ENCODE assay signal across 14 cellular contexts in genomic region chr12:6442799-6443198, GRCh38. TPM values are rescaled to one million over a fixed set of nuclear protein-coding genes. Genes with fewer than 3 reads are reported as not detected.
A peak's percentile ranks its signal among the peaks of the same experiment; 100 is the strongest.
DNase-seq lines count a peak whose midpoint lies in the region; ATAC-seq, FAIRE-seq and TF ChIP-seq lines count a peak whose summit lies in the region.
"Had no signal": no experiment of that assay in that cellular context is flagged by ENCODE, and none has a peak within 500 bp of the region (broad histone marks: within the 10 kb centered on the region; RNA-seq: fewer than 3 reads in every experiment).

No MANE protein-coding gene starts in this region.

- H3K36me3 ChIP-seq in HepG2 (replicated peaks in 1 of 2; ENCODE audit: control insufficient read depth in 1 of 2, insufficient read depth in 2 of 2, low read length in 2 of 2) = no peaks in the 10 kb centered on the region
- no peaks in the 10 kb centered on the region for H3K36me3 ChIP-seq in right lobe of liver
- H3K36me3 ChIP-seq in Loucy (ENCODE audit: insufficient read depth, low read length) = no peaks in the 10 kb centered on the region

- in situ Hi-C loops in HepG2 (cut with HindIII; ENCODE audit: extremely low pct_ligation_motif_present, low pct_unique_long_range_greater_than_20kb) = no loop called here

- no peak overlapping the region for H4K8ac ChIP-seq in H9 (replicated peaks; ENCODE audit: insufficient read length, low read depth, low read length)

- no peak for DNase-seq in HepG2 (ENCODE audit: low spot score)
- no peak for DNase-seq in right lobe of liver
- no peak for DNase-seq in stimulated activated naive CD8-positive, alpha-beta T cell treated with anti-CD3 and anti-CD28 coated beads, Interleukin-15, amount 100 ng/mL, for 72 hours
- DNase-seq in H9 = no peak
- DNase-seq: HCEC 1CT, NCI-H1092, NCI-H774 had no signal

- H2AFZ ChIP-seq in HepG2 (ENCODE audit: low read length) (no peak overlapping the region), Loucy (ENCODE audit: low read length) (no peak overlapping the region), H9 (ENCODE audit: low read length) (no peak overlapping the region)

- TF ChIP-seq POLR2A in HepG2 (IDR thresholded peaks at IDR 0.05; ENCODE audit: insufficient read depth in 1 of 2, low read depth in 2 of 2, low read length in 2 of 2) = no peak
- no peak for TF ChIP-seq POLR2A in right lobe of liver (IDR thresholded peaks at IDR 0.05)

- no peak overlapping the region for H3T11ph ChIP-seq in H9 (ENCODE audit: low read length)

- no peak for FAIRE-seq in HepG2 (lab: Jason Lieb, UNC)

- H3K14ac ChIP-seq in H9 (ENCODE audit: insufficient read depth, low read length) = no peak overlapping the region

- no peak overlapping the region for H2BK12ac ChIP-seq in H9 (ENCODE audit: insufficient read length, low read depth, low read length)

- no peaks in the 10 kb centered on the region for H4K20me1 ChIP-seq in HepG2 (ENCODE audit: insufficient read depth, low read length)
- H4K20me1 ChIP-seq in Loucy (ENCODE audit: insufficient read depth, low read length, poor library complexity, severe bottlenecking) = no peaks in the 10 kb centered on the region
- no peaks in the 10 kb centered on the region for H4K20me1 ChIP-seq in H9 (ENCODE audit: control insufficient read depth, insufficient read depth, insufficient read length)

- peak overlapping the region; percentile 99 for H3K27ac Mint-ChIP-seq in activated naive CD8-positive, alpha-beta T cell
- H3K27ac Mint-ChIP-seq in stimulated activated naive CD8-positive, alpha-beta T cell treated with anti-CD3 and anti-CD28 coated beads, Interleukin-15, amount 100 ng/mL, for 72 hours = peak overlapping the region; percentile 99
- no peak overlapping the region for H3K27ac Mint-ChIP-seq in H9

- H3K9me3 ChIP-seq in HepG2 (ENCODE audit: low read length) = no peaks in the 10 kb centered on the region
- H3K9me3 ChIP-seq in right lobe of liver = no peaks in the 10 kb centered on the region
- no peaks in the 10 kb centered on the region for H3K9me3 ChIP-seq in Loucy (ENCODE audit: insufficient read depth, low read depth, low read length)
- H3K9me3 ChIP-seq in H9 (ENCODE audit: control insufficient read depth, low read depth, low read length) = no peaks in the 10 kb centered on the region
- H3K9me3 ChIP-seq: Peyer's patch had no signal

- no peaks in the 10 kb centered on the region; a peak in 1 of 5 replicates for H3K27me3 ChIP-seq in HepG2 (ENCODE audit: control insufficient read depth in 1 of 2, insufficient read depth in 2 of 2, low read length in 2 of 2)
- no peaks in the 10 kb centered on the region for H3K27me3 ChIP-seq in right lobe of liver
- H3K27me3 ChIP-seq in Loucy (ENCODE audit: insufficient read depth, low read length, poor library complexity, severe bottlenecking) = no peaks in the 10 kb centered on the region
- no peaks in the 10 kb centered on the region; the same call in 1 of the 2 replicates for H3K27me3 ChIP-seq in H9 (ENCODE audit: insufficient read depth, low read length)
- H3K27me3 ChIP-seq: Peyer's patch had no signal

- no peak overlapping the region for H3K18ac ChIP-seq in H9 (ENCODE audit: insufficient read length, low read depth, low read length)

- H3K9ac ChIP-seq in HepG2 (ENCODE audit: insufficient read depth, low read depth, low read length) (no peak overlapping the region), Loucy (ENCODE audit: low read depth, low read length, poor library complexity, severe bottlenecking) (peak overlapping the region; percentile 32), H9 (ENCODE audit: extremely low read depth, insufficient read length, low read length) (no peak overlapping the region)

- H2AK5ac ChIP-seq in H9 (ENCODE audit: insufficient read length, low read length) = no peak overlapping the region

- CTCF ChIA-PET in HepG2 (lab: Yijun Ruan, JAX; ENCODE audit: low intra/inter-chr PET ratio, low total read pairs) = no interaction called here

- no TSS peak for BruUV-seq in HepG2 (replicated peaks; lab: Mats Ljungman, UMichigan)

- no peaks in the 10 kb centered on the region for H3K27me3 Mint-ChIP-seq in activated naive CD8-positive, alpha-beta T cell
- H3K27me3 Mint-ChIP-seq in stimulated activated naive CD8-positive, alpha-beta T cell treated with anti-CD3 and anti-CD28 coated beads, Interleukin-15, amount 100 ng/mL, for 72 hours = no peaks in the 10 kb centered on the region
- no peaks in the 10 kb centered on the region for H3K27me3 Mint-ChIP-seq in H9 (ENCODE audit: low read depth)

- no peak overlapping the region for H4K91ac ChIP-seq in H9 (ENCODE audit: insufficient read length, low read depth, low read length)

- H3K79me2 ChIP-seq in HepG2 (ENCODE audit: insufficient read depth, low read length) = no peaks in the 10 kb centered on the region
- H3K79me2 ChIP-seq in Loucy (ENCODE audit: insufficient read depth, low read length) = no peaks in the 10 kb centered on the region
- H3K79me2 ChIP-seq in H9 (ENCODE audit: insufficient read depth, low read length) = no peaks in the 10 kb centered on the region

- no peaks in the 10 kb centered on the region for H3F3A ChIP-seq in Loucy (ENCODE audit: low read depth)

- ATAC-seq in HepG2 (no peak), right lobe of liver (no peak), HG03196 (IDR thresholded peaks at IDR 0.05; ENCODE audit: unreplicated experiment) (no peak), GM19324 (IDR thresholded peaks at IDR 0.05; ENCODE audit: low FRiP score, unreplicated experiment) (no peak)
- no peak for ATAC-seq in stimulated activated naive CD8-positive, alpha-beta T cell treated with anti-CD3 and anti-CD28 coated beads, Interleukin-15, amount 100 ng/mL, for 72 hours

- peak overlapping the region; percentile 99 for H3K4me3 Mint-ChIP-seq in activated naive CD8-positive, alpha-beta T cell
- H3K4me3 Mint-ChIP-seq in stimulated activated naive CD8-positive, alpha-beta T cell treated with anti-CD3 and anti-CD28 coated beads, Interleukin-15, amount 100 ng/mL, for 72 hours = peak overlapping the region; percentile 80 to 93
- H3K4me3 Mint-ChIP-seq in H9 = no peak overlapping the region
- H3K4me3 Mint-ChIP-seq: neural crest cell had no signal

- peaks cover 68% of the 10 kb centered on the region for H3K4me1 Mint-ChIP-seq in activated naive CD8-positive, alpha-beta T cell (ENCODE audit: low read depth)
- peaks cover 71% of the 10 kb centered on the region for H3K4me1 Mint-ChIP-seq in stimulated activated naive CD8-positive, alpha-beta T cell treated with anti-CD3 and anti-CD28 coated beads, Interleukin-15, amount 100 ng/mL, for 72 hours
- H3K4me1 Mint-ChIP-seq in H9 = peaks cover 8 to 21% of the 10 kb centered on the region in 2 experiments
- H3K4me1 Mint-ChIP-seq: neural crest cell had no signal

- H3K27ac ChIP-seq in HepG2 (ENCODE audit: extremely low read length, insufficient read depth, low read length) (no peak overlapping the region), right lobe of liver (no peak overlapping the region), H9 (ENCODE audit: insufficient read length, low read depth, low read length) (no peak overlapping the region)

- H4K5ac ChIP-seq in H9 (ENCODE audit: insufficient read length, low read depth, low read length) = no peak overlapping the region

- POLR2A ChIA-PET in HepG2 (lab: Yijun Ruan, JAX) = interaction anchor here (1.7 to 1.8 kb wide), 2 partner anchors 9 to 28 kb away, joined by 6 to 7 read pairs; partner anchors contain the start of genes TAPBPL and VAMP1

- peaks cover 16% of the 10 kb centered on the region for H3K36me3 Mint-ChIP-seq in activated naive CD8-positive, alpha-beta T cell
- no peaks in the 10 kb centered on the region; a peak in 1 of 7 replicates for H3K36me3 Mint-ChIP-seq in H9 (ENCODE audit: insufficient read depth in 1 of 3, low read depth in 3 of 3)

- H3K9me2 ChIP-seq in Loucy (replicated peaks; ENCODE audit: low read depth, low read length) = no peaks in the 10 kb centered on the region

- intact Hi-C loops in HepG2 (cut with micrococcal nuclease; ENCODE audit: unreplicated experiment) = no loop called here
- intact Hi-C loops in right lobe of liver (cut with DNase I) = no loop called here

- no peaks in the 10 kb centered on the region for H3K79me1 ChIP-seq in H9 (ENCODE audit: insufficient read depth, low read depth, low read length, poor library complexity, severe bottlenecking)

- H3K4me3 ChIP-seq in HepG2 (replicated peaks in 1 of 3; ENCODE audit: insufficient read depth in 1 of 3, low read depth in 2 of 3, low read length in 3 of 3) = no peak overlapping the region
- H3K4me3 ChIP-seq in right lobe of liver = no peak overlapping the region
- no peak overlapping the region for H3K4me3 ChIP-seq in Loucy (ENCODE audit: low read length, poor library complexity, severe bottlenecking)
- H3K4me3 ChIP-seq: Peyer's patch had no signal

- no peak overlapping the region for H2BK20ac ChIP-seq in H9 (ENCODE audit: low read depth, low read length, poor library complexity, severe bottlenecking)

- TF ChIP-seq EP300 in HepG2 (IDR thresholded peaks at IDR 0.05; ENCODE audit: low read depth in 2 of 2, low read length in 2 of 2) = no peak
- no peak for TF ChIP-seq EP300 in HepG2 (CRISPR knock-in tag; IDR thresholded peaks at IDR 0.05; ENCODE audit: borderline replicate concordance)

- H3K4me2 ChIP-seq in HepG2 (ENCODE audit: low read depth, low read length) (no peak overlapping the region), Loucy (ENCODE audit: low read depth, low read length, poor library complexity, severe bottlenecking) (no peak overlapping the region), H9 (ENCODE audit: insufficient read depth, insufficient read length, low read length) (no peak overlapping the region)

- TF ChIP-seq RAD21 in HepG2 (CRISPR knock-in tag; IDR thresholded peaks at IDR 0.05) = no peak

- H3K9me3 Mint-ChIP-seq in activated naive CD8-positive, alpha-beta T cell (ENCODE audit: low read depth) = no peaks in the 10 kb centered on the region
- H3K9me3 Mint-ChIP-seq in stimulated activated naive CD8-positive, alpha-beta T cell treated with anti-CD3 and anti-CD28 coated beads, Interleukin-15, amount 100 ng/mL, for 72 hours = no peaks in the 10 kb centered on the region
- no peaks in the 10 kb centered on the region for H3K9me3 Mint-ChIP-seq in H9
- H3K9me3 Mint-ChIP-seq: neural crest cell had no signal

- H3K4me1 ChIP-seq in HepG2 (ENCODE audit: insufficient read depth, low read length) = peaks cover 33% of the 10 kb centered on the region
- H3K4me1 ChIP-seq in right lobe of liver = no peaks in the 10 kb centered on the region
- H3K4me1 ChIP-seq in Loucy (ENCODE audit: insufficient read depth, low read length, poor library complexity, severe bottlenecking) = peaks cover 20% of the 10 kb centered on the region
- H3K4me1 ChIP-seq in H9 (ENCODE audit: insufficient read depth, low read length) = no peaks in the 10 kb centered on the region

- H2BK15ac ChIP-seq in H9 (ENCODE audit: low read depth, low read length) = no peak overlapping the region

- no peak overlapping the region for H3K4ac ChIP-seq in H9 (ENCODE audit: low read depth, low read length)

- H2BK120ac ChIP-seq in H9 (ENCODE audit: low read depth, low read length, poor library complexity, severe bottlenecking) = no peak overlapping the region

- H3K56ac ChIP-seq in H9 (ENCODE audit: insufficient read length, low read depth, low read length) = no peak overlapping the region

- TF ChIP-seq CTCF in HepG2 (CRISPR knock-in tag; IDR thresholded peaks at IDR 0.05) (no peak), right lobe of liver (IDR thresholded peaks at IDR 0.05) (no peak), Loucy (conservative IDR thresholded peaks at IDR 0.05; ENCODE audit: low read length) (no peak), H9 (conservative IDR thresholded peaks at IDR 0.05) (no peak)

- no peaks in the 10 kb centered on the region for H3K23me2 ChIP-seq in H9 (ENCODE audit: insufficient read length, low read depth, low read length, poor library complexity, severe bottlenecking)

- 71% methylated on average over 8 of the region's 8 CpGs for WGBS in HepG2 (ENCODE audit: low lambda C conversion rate)
- 81% methylated on average over 7 of the region's 8 CpGs for WGBS in right lobe of liver (ENCODE audit: insufficient coverage, low coverage, low lambda C conversion rate, missing lambda C conversion rate)
- no CpG with 5 or more reads among the region's 8 CpGs for WGBS in H9 (ENCODE audit: extremely low coverage, insufficient read length, low lambda C conversion rate)

- no peak overlapping the region for H2BK5ac ChIP-seq in H9 (ENCODE audit: insufficient read length, low read length)

- no peak overlapping the region for H3K23ac ChIP-seq in H9 (ENCODE audit: insufficient read length, low read depth, low read length)

RNA-seq across cellular contexts. Expression of gene CD27, which starts 2.0 kb away (rescaled TPM):
- total RNA-seq in HepG2 (2016; rRNA removed; fragmentation: Illumina TruSeq; extraction: Trizol) (not detected in 2 replicates), right lobe of liver (1 to 10 TPM in 1 of 6 experiments, under 1 TPM in 4, not detected in 1; 0.33 to 1.2 (median 0.68) TPM), H9 (2021) (0.29 and 0.37 TPM in 2 replicates)
- total RNA-seq in HepG2 (2016; cell fraction: cytosol; rRNA removed; fragmentation: Illumina TruSeq; extraction: Trizol; ENCODE audit: low read depth) = not detected in 2 replicates
- total RNA-seq in HepG2 (2016; cell fraction: insoluble cytoplasmic fraction; rRNA removed; fragmentation: Illumina TruSeq; extraction: Trizol) = not detected in 2 replicates
- total RNA-seq in HepG2 (2016; cell fraction: membrane; rRNA removed; fragmentation: Illumina TruSeq; extraction: Trizol) = not detected in 2 replicates
- total RNA-seq in HepG2 (2016; cell fraction: nucleus; rRNA removed; fragmentation: Illumina TruSeq; extraction: Trizol) = not detected in 2 replicates
- 0.12 and 0.18 TPM in 2 replicates for polyA plus RNA-seq in HepG2 (2011; rRNA removed)
- polyA plus RNA-seq in HepG2 (2011; cell fraction: cytosol; rRNA removed) = 0.05 and 0.15 TPM in 2 replicates
- not detected in 2 replicates for polyA plus RNA-seq in HepG2 (2011; cell fraction: nucleus; rRNA removed)
- 0.17 TPM in 1 of 2 replicates, not detected in the other for polyA plus RNA-seq in HepG2 (2012)
- not detected in 2 replicates for polyA plus RNA-seq in HepG2 (2016; cell fraction: cytosol; fragmentation: Illumina TruSeq; extraction: Trizol; ENCODE audit: low read depth)
- not detected in 2 replicates for polyA plus RNA-seq in HepG2 (2016; cell fraction: insoluble cytoplasmic fraction; fragmentation: Illumina TruSeq; extraction: Trizol; ENCODE audit: low read depth)
- not detected in 2 replicates for polyA plus RNA-seq in HepG2 (2016; cell fraction: membrane; fragmentation: Illumina TruSeq; extraction: Trizol; ENCODE audit: low read depth)
- polyA plus RNA-seq in HepG2 (2016; cell fraction: nucleus; fragmentation: Illumina TruSeq; extraction: Trizol; ENCODE audit: insufficient read depth, low read depth) = not detected in 2 replicates
- polyA minus RNA-seq in HepG2 (2011; rRNA and poly(A)+ RNA removed; ENCODE audit: low replicate concordance) = 0.18 and 0.23 TPM in 2 replicates
- polyA minus RNA-seq in HepG2 (2011; cell fraction: cytosol; rRNA and poly(A)+ RNA removed) = not detected in 2 replicates
- not detected in 2 replicates for polyA minus RNA-seq in HepG2 (2011; cell fraction: nucleus; rRNA and poly(A)+ RNA removed)
- total RNA-seq: epithelial cell of proximal tubule, neural crest cell had no signal

RNA-seq across cellular contexts. Expression of gene TAPBPL, which starts 9.0 kb away (rescaled TPM):
- total RNA-seq in HepG2 (2016; rRNA removed; fragmentation: Illumina TruSeq; extraction: Trizol) = 3.2 and 10.0 TPM in 2 replicates
- total RNA-seq in HepG2 (2016; cell fraction: cytosol; rRNA removed; fragmentation: Illumina TruSeq; extraction: Trizol; ENCODE audit: low read depth) = 1.6 and 1.7 TPM in 2 replicates
- total RNA-seq in HepG2 (2016; cell fraction: insoluble cytoplasmic fraction; rRNA removed; fragmentation: Illumina TruSeq; extraction: Trizol) = 3.4 and 9.9 TPM in 2 replicates
- total RNA-seq in HepG2 (2016; cell fraction: membrane; rRNA removed; fragmentation: Illumina TruSeq; extraction: Trizol) = 1.8 and 2.5 TPM in 2 replicates
- total RNA-seq in HepG2 (2016; cell fraction: nucleus; rRNA removed; fragmentation: Illumina TruSeq; extraction: Trizol) = 9.2 and 10.0 TPM in 2 replicates
- 14.0 and 14.5 TPM in 2 replicates for polyA plus RNA-seq in HepG2 (2011; rRNA removed)
- polyA plus RNA-seq in HepG2 (2011; cell fraction: cytosol; rRNA removed) = 10.0 and 15.1 TPM in 2 replicates
- 23.3 and 24.2 TPM in 2 replicates for polyA plus RNA-seq in HepG2 (2011; cell fraction: nucleus; rRNA removed)
- polyA plus RNA-seq in HepG2 (2012) = 4.2 and 4.3 TPM in 2 replicates
- 1.7 TPM in 2 replicates for polyA plus RNA-seq in HepG2 (2016; cell fraction: cytosol; fragmentation: Illumina TruSeq; extraction: Trizol; ENCODE audit: low read depth)
- 3.3 and 4.4 TPM in 2 replicates for polyA plus RNA-seq in HepG2 (2016; cell fraction: insoluble cytoplasmic fraction; fragmentation: Illumina TruSeq; extraction: Trizol; ENCODE audit: low read depth)
- 2.9 and 3.9 TPM in 2 replicates for polyA plus RNA-seq in HepG2 (2016; cell fraction: membrane; fragmentation: Illumina TruSeq; extraction: Trizol; ENCODE audit: low read depth)
- polyA plus RNA-seq in HepG2 (2016; cell fraction: nucleus; fragmentation: Illumina TruSeq; extraction: Trizol; ENCODE audit: insufficient read depth, low read depth) = 12.3 and 14.0 TPM in 2 replicates
- polyA minus RNA-seq in HepG2 (2011; rRNA and poly(A)+ RNA removed; ENCODE audit: low replicate concordance) = 0.84 and 17.6 TPM in 2 replicates
- 3.3 and 3.5 TPM in 2 replicates for polyA minus RNA-seq in HepG2 (2011; cell fraction: cytosol; rRNA and poly(A)+ RNA removed)
- 14.5 and 16.5 TPM in 2 replicates for polyA minus RNA-seq in HepG2 (2011; cell fraction: nucleus; rRNA and poly(A)+ RNA removed)
- 10 to 100 TPM; 13.8 to 29.3 (median 21.4) TPM for total RNA-seq in right lobe of liver
- 1.4 and 2.3 TPM in 2 replicates for total RNA-seq in H9 (2021)

RNA-seq across cellular contexts. Expression of gene VAMP1, which starts 27.7 kb away (rescaled TPM):
- total RNA-seq in HepG2 (2016; rRNA removed; fragmentation: Illumina TruSeq; extraction: Trizol) (0.45 and 2.5 TPM in 2 replicates), right lobe of liver (1 to 10 TPM; 3.5 to 6.5 (median 6.0) TPM), H9 (2021) (10.3 TPM in 2 replicates)
- total RNA-seq in HepG2 (2016; cell fraction: cytosol; rRNA removed; fragmentation: Illumina TruSeq; extraction: Trizol; ENCODE audit: low read depth) = 0.81 TPM in 1 of 2 replicates, not detected in the other
- 0.97 and 3.1 TPM in 2 replicates for total RNA-seq in HepG2 (2016; cell fraction: insoluble cytoplasmic fraction; rRNA removed; fragmentation: Illumina TruSeq; extraction: Trizol)
- total RNA-seq in HepG2 (2016; cell fraction: membrane; rRNA removed; fragmentation: Illumina TruSeq; extraction: Trizol) = 0.59 and 0.68 TPM in 2 replicates
- total RNA-seq in HepG2 (2016; cell fraction: nucleus; rRNA removed; fragmentation: Illumina TruSeq; extraction: Trizol) = 5.5 and 5.9 TPM in 2 replicates
- 7.4 and 8.0 TPM in 2 replicates for polyA plus RNA-seq in HepG2 (2011; rRNA removed)
- 2.5 and 2.8 TPM in 2 replicates for polyA plus RNA-seq in HepG2 (2011; cell fraction: cytosol; rRNA removed)
- 25.6 and 29.4 TPM in 2 replicates for polyA plus RNA-seq in HepG2 (2011; cell fraction: nucleus; rRNA removed)
- 3.2 and 3.5 TPM in 2 replicates for polyA plus RNA-seq in HepG2 (2012)
- 0.18 and 0.24 TPM in 2 replicates for polyA plus RNA-seq in HepG2 (2016; cell fraction: cytosol; fragmentation: Illumina TruSeq; extraction: Trizol; ENCODE audit: low read depth)
- polyA plus RNA-seq in HepG2 (2016; cell fraction: insoluble cytoplasmic fraction; fragmentation: Illumina TruSeq; extraction: Trizol; ENCODE audit: low read depth) = 1.4 and 2.2 TPM in 2 replicates
- polyA plus RNA-seq in HepG2 (2016; cell fraction: membrane; fragmentation: Illumina TruSeq; extraction: Trizol; ENCODE audit: low read depth) = 0.49 and 0.91 TPM in 2 replicates
- polyA plus RNA-seq in HepG2 (2016; cell fraction: nucleus; fragmentation: Illumina TruSeq; extraction: Trizol; ENCODE audit: insufficient read depth, low read depth) = 12.1 and 15.4 TPM in 2 replicates
- 5.9 and 16.5 TPM in 2 replicates for polyA minus RNA-seq in HepG2 (2011; rRNA and poly(A)+ RNA removed; ENCODE audit: low replicate concordance)
- 0.99 and 1.8 TPM in 2 replicates for polyA minus RNA-seq in HepG2 (2011; cell fraction: cytosol; rRNA and poly(A)+ RNA removed)
- polyA minus RNA-seq in HepG2 (2011; cell fraction: nucleus; rRNA and poly(A)+ RNA removed) = 9.4 and 13.9 TPM in 2 replicates

RNA-seq across cellular contexts. Expression of gene MRPL51, which starts 50.3 kb away (rescaled TPM):
- total RNA-seq in HepG2 (2016; rRNA removed; fragmentation: Illumina TruSeq; extraction: Trizol) (278 and 343 TPM in 2 replicates), right lobe of liver (100 to 1,000 TPM in 1 of 6 experiments, 10 to 100 TPM in 5; 38.2 to 104 (median 80.2) TPM), H9 (2021) (321 and 329 TPM in 2 replicates)
- total RNA-seq in HepG2 (2016; cell fraction: cytosol; rRNA removed; fragmentation: Illumina TruSeq; extraction: Trizol; ENCODE audit: low read depth) = 189 and 218 TPM in 2 replicates
- 286 and 361 TPM in 2 replicates for total RNA-seq in HepG2 (2016; cell fraction: insoluble cytoplasmic fraction; rRNA removed; fragmentation: Illumina TruSeq; extraction: Trizol)
- total RNA-seq in HepG2 (2016; cell fraction: membrane; rRNA removed; fragmentation: Illumina TruSeq; extraction: Trizol) = 199 and 207 TPM in 2 replicates
- total RNA-seq in HepG2 (2016; cell fraction: nucleus; rRNA removed; fragmentation: Illumina TruSeq; extraction: Trizol) = 80.6 and 104 TPM in 2 replicates
- polyA plus RNA-seq in HepG2 (2011; rRNA removed) = 52.5 and 64.8 TPM in 2 replicates
- polyA plus RNA-seq in HepG2 (2011; cell fraction: cytosol; rRNA removed) = 82.5 and 89.0 TPM in 2 replicates
- 20.2 and 20.8 TPM in 2 replicates for polyA plus RNA-seq in HepG2 (2011; cell fraction: nucleus; rRNA removed)
- 128 and 181 TPM in 2 replicates for polyA plus RNA-seq in HepG2 (2012)
- 188 and 220 TPM in 2 replicates for polyA plus RNA-seq in HepG2 (2016; cell fraction: cytosol; fragmentation: Illumina TruSeq; extraction: Trizol; ENCODE audit: low read depth)
- 342 and 349 TPM in 2 replicates for polyA plus RNA-seq in HepG2 (2016; cell fraction: insoluble cytoplasmic fraction; fragmentation: Illumina TruSeq; extraction: Trizol; ENCODE audit: low read depth)
- 177 and 178 TPM in 2 replicates for polyA plus RNA-seq in HepG2 (2016; cell fraction: membrane; fragmentation: Illumina TruSeq; extraction: Trizol; ENCODE audit: low read depth)
- polyA plus RNA-seq in HepG2 (2016; cell fraction: nucleus; fragmentation: Illumina TruSeq; extraction: Trizol; ENCODE audit: insufficient read depth, low read depth) = 114 and 136 TPM in 2 replicates
- polyA minus RNA-seq in HepG2 (2011; rRNA and poly(A)+ RNA removed; ENCODE audit: low replicate concordance) = 25.3 and 67.0 TPM in 2 replicates
- 12.4 and 18.6 TPM in 2 replicates for polyA minus RNA-seq in HepG2 (2011; cell fraction: cytosol; rRNA and poly(A)+ RNA removed)
- polyA minus RNA-seq in HepG2 (2011; cell fraction: nucleus; rRNA and poly(A)+ RNA removed) = 10.1 and 13.3 TPM in 2 replicates

RNA-seq across cellular contexts. Expression of gene NCAPD2, which starts 51.1 kb away (rescaled TPM):
- total RNA-seq in HepG2 (2016; rRNA removed; fragmentation: Illumina TruSeq; extraction: Trizol) (65.6 and 100 TPM in 2 replicates), right lobe of liver (10 to 100 TPM in 2 of 6 experiments, 1 to 10 TPM in 4; 6.2 to 40.9 (median 8.4) TPM), H9 (2021) (105 and 114 TPM in 2 replicates)
- total RNA-seq in HepG2 (2016; cell fraction: cytosol; rRNA removed; fragmentation: Illumina TruSeq; extraction: Trizol; ENCODE audit: low read depth) = 7.2 and 7.6 TPM in 2 replicates
- 68.5 and 86.5 TPM in 2 replicates for total RNA-seq in HepG2 (2016; cell fraction: insoluble cytoplasmic fraction; rRNA removed; fragmentation: Illumina TruSeq; extraction: Trizol)
- total RNA-seq in HepG2 (2016; cell fraction: membrane; rRNA removed; fragmentation: Illumina TruSeq; extraction: Trizol) = 25.1 and 25.2 TPM in 2 replicates
- 57.8 and 60.8 TPM in 2 replicates for total RNA-seq in HepG2 (2016; cell fraction: nucleus; rRNA removed; fragmentation: Illumina TruSeq; extraction: Trizol)
- 42.8 and 51.1 TPM in 2 replicates for polyA plus RNA-seq in HepG2 (2011; rRNA removed)
- 32.2 and 41.0 TPM in 2 replicates for polyA plus RNA-seq in HepG2 (2011; cell fraction: cytosol; rRNA removed)
- 46.7 and 50.4 TPM in 2 replicates for polyA plus RNA-seq in HepG2 (2011; cell fraction: nucleus; rRNA removed)
- 31.0 and 53.6 TPM in 2 replicates for polyA plus RNA-seq in HepG2 (2012)
- 3.4 and 4.5 TPM in 2 replicates for polyA plus RNA-seq in HepG2 (2016; cell fraction: cytosol; fragmentation: Illumina TruSeq; extraction: Trizol; ENCODE audit: low read depth)
- polyA plus RNA-seq in HepG2 (2016; cell fraction: insoluble cytoplasmic fraction; fragmentation: Illumina TruSeq; extraction: Trizol; ENCODE audit: low read depth) = 56.7 and 71.7 TPM in 2 replicates
- 12.3 and 13.7 TPM in 2 replicates for polyA plus RNA-seq in HepG2 (2016; cell fraction: membrane; fragmentation: Illumina TruSeq; extraction: Trizol; ENCODE audit: low read depth)
- 73.7 and 78.3 TPM in 2 replicates for polyA plus RNA-seq in HepG2 (2016; cell fraction: nucleus; fragmentation: Illumina TruSeq; extraction: Trizol; ENCODE audit: insufficient read depth, low read depth)
- 92.8 and 252 TPM in 2 replicates for polyA minus RNA-seq in HepG2 (2011; rRNA and poly(A)+ RNA removed; ENCODE audit: low replicate concordance)
- 51.6 and 71.6 TPM in 2 replicates for polyA minus RNA-seq in HepG2 (2011; cell fraction: cytosol; rRNA and poly(A)+ RNA removed)
- polyA minus RNA-seq in HepG2 (2011; cell fraction: nucleus; rRNA and poly(A)+ RNA removed) = 62.8 and 68.9 TPM in 2 replicates

Comparison
In these comparisons a context has a peak if more than half of its experiments do, and no peak if none do; other contexts are left out.
1. H3K27ac Mint-ChIP-seq: peak in activated naive CD8-positive, alpha-beta T cell (single experiment) and stimulated activated naive CD8-positive, alpha-beta T cell treated with anti-CD3 and anti-CD28 coated beads, Interleukin-15, amount 100 ng/mL, for 72 hours (2 of 2); none in H9 (0 of 3).
2. H3K4me3 Mint-ChIP-seq: peak in activated naive CD8-positive, alpha-beta T cell (single experiment) and stimulated activated naive CD8-positive, alpha-beta T cell treated with anti-CD3 and anti-CD28 coated beads, Interleukin-15, amount 100 ng/mL, for 72 hours (2 of 2); none in H9 (0 of 2).